Comparison of ENCODE assay signal across 32 cellular contexts in the genomic region with DNA sequence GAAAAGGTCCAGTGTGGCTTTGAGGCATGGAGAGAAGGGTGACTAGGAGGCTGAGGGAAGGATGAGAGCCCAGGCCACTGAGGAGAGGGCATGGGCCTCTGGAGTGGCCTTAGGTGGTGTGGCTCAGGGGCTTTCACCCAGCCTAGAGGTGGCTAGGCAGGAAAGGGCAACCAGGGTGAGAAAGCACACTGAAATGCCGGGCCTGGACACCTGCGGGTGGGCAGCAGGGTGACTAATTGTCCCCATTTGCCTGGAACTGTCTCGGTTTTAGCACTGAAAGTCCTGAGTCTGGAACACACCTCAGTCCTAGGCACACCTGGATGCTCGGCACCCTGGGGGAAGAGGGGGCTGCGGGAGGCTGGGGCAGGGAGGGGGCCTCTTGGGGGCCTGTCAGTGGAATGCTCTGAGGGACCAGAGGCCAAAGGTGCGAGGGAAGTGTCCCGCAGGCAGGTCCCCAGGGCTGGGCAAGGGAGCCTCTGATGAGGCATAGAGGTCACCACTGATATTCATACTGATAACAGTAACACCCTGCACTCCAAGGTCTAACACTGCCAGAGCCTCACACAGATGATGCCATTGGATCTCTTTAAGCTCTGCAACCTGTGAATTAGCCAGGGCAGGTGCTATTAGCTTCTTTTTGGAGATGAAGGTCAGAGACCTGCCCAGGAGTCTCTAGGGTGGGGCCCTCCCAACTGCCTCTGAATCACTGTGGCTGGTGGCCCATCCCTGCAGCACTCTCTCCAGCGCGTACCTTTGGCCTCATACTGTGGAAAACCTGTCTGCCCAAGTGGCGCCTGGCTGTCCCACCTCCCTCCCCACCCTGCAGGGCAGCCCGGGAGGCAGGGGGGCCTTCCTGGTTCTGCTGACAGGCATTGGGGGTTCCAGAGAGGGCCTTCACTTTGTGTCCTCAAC. TPM values are rescaled to one million over a fixed set of nuclear protein-coding genes. Genes with fewer than 3 reads are reported as not detected.
DNase-seq lines count a peak whose midpoint lies in the region; ATAC-seq, FAIRE-seq and TF ChIP-seq lines count a peak whose summit lies in the region.
"Had no signal": no experiment of that assay in that cellular context is flagged by ENCODE, and none has a peak within 500 bp of the region (broad histone marks: within the 10 kb centered on the region; RNA-seq: fewer than 3 reads in every experiment).

No MANE protein-coding gene starts in this region.

- no peaks in the 10 kb centered on the region for H3K9me2 ChIP-seq in Karpas-422 (replicated peaks; ENCODE audit: insufficient read depth, low read length)

- no peak overlapping the region for H3K4me3 Mint-ChIP-seq in activated naive CD8-positive, alpha-beta T cell treated with anti-CD3 and anti-CD28 coated beads, Interleukin-2, amount 50 U/mL, for 24 hours
- H3K4me3 Mint-ChIP-seq: activated CD4-positive, alpha-beta T cell treated with anti-CD3 and anti-CD28 coated beads, Interleukin-2, amount 10 ng/mL, durations not matched to agents 24 days and 14 days; activated naive CD8-positive, alpha-beta T cell treated with anti-CD3 and anti-CD28 coated beads for 36 hours; natural killer cell; WTC11 had no signal

- ATAC-seq in mucosa of descending colon (peak; percentile 62), GM19328 (IDR thresholded peaks at IDR 0.05; ENCODE audit: unreplicated experiment) (no peak)
- ATAC-seq in activated naive CD8-positive, alpha-beta T cell treated with anti-CD3 and anti-CD28 coated beads, Interleukin-2, amount 50 U/mL, for 24 hours = no peak
- ATAC-seq: left lung, natural killer cell, WTC11 had no signal

- H3K18ac ChIP-seq in H1 (ENCODE audit: extremely low read depth, low read length) = no peak overlapping the region

- no peak for TF ChIP-seq RAD21 in H1 (IDR thresholded peaks at IDR 0.05 in 1 of 2, conservative IDR thresholded peaks at IDR 0.05 in 1 of 2; ENCODE audit: low read depth in 2 of 2, low read length in 2 of 2)

- no peak overlapping the region for H4K5ac ChIP-seq in H1 (ENCODE audit: insufficient read length, low read depth, low read length)

- no peaks in the 10 kb centered on the region for H4K20me1 ChIP-seq in H1 (replicated peaks in 1 of 2; ENCODE audit: control insufficient read depth in 1 of 2, insufficient read depth in 2 of 2, low read length in 2 of 2)
- H4K20me1 ChIP-seq in Karpas-422 (ENCODE audit: insufficient read depth, low read depth, low read length) = no peaks in the 10 kb centered on the region

- no peak overlapping the region for H2BK5ac ChIP-seq in H1 (ENCODE audit: low read depth, low read length)

- no peaks in the 10 kb centered on the region for H3K36me3 Mint-ChIP-seq in activated naive CD8-positive, alpha-beta T cell treated with anti-CD3 and anti-CD28 coated beads, Interleukin-2, amount 50 U/mL, for 24 hours (ENCODE audit: low read depth)
- H3K36me3 Mint-ChIP-seq: activated naive CD8-positive, alpha-beta T cell treated with anti-CD3 and anti-CD28 coated beads for 36 hours; natural killer cell; WTC11 had no signal

- H3K4ac ChIP-seq in H1 (replicated peaks; ENCODE audit: insufficient read length, low read depth, low read length) = no peak overlapping the region

- no peak overlapping the region for H2BK20ac ChIP-seq in H1 (ENCODE audit: low read length)

- TF ChIP-seq POLR2A in H1 (IDR thresholded peaks at IDR 0.05; ENCODE audit: control extremely low read depth in 1 of 2, low read depth in 2 of 2, low read length in 2 of 2) = no peak
- peak; percentile 61 for TF ChIP-seq POLR2A in transverse colon (IDR thresholded peaks at IDR 0.05)

- H3K27ac Mint-ChIP-seq in activated naive CD8-positive, alpha-beta T cell treated with anti-CD3 and anti-CD28 coated beads, Interleukin-2, amount 50 U/mL, for 24 hours = no peak overlapping the region
- H3K27ac Mint-ChIP-seq: activated CD4-positive, alpha-beta T cell treated with anti-CD3 and anti-CD28 coated beads, Interleukin-2, amount 10 ng/mL, durations not matched to agents 24 days and 14 days; activated naive CD8-positive, alpha-beta T cell treated with anti-CD3 and anti-CD28 coated beads for 36 hours; natural killer cell; WTC11 had no signal

- H3K27me3 ChIP-seq in H1 (replicated peaks in 1 of 4; ENCODE audit: control insufficient read depth in 3 of 4, extremely low read depth in 1 of 4, insufficient read depth in 3 of 4, low read length in 3 of 4) = no peaks in the 10 kb centered on the region
- H3K27me3 ChIP-seq in transverse colon = no peaks in the 10 kb centered on the region
- no peaks in the 10 kb centered on the region for H3K27me3 ChIP-seq in Karpas-422 (ENCODE audit: low read length)
- H3K27me3 ChIP-seq: BE2C, left lung, SJSA1 had no signal

- no peak overlapping the region for H4K91ac ChIP-seq in H1 (replicated peaks; ENCODE audit: insufficient read length, low read length)

- intact Hi-C loops in mucosa of descending colon (cut with DNase I, micrococcal nuclease) (no loop called here), transverse colon (cut with DNase I; ENCODE audit: low total_unique reads) (no loop called here)

- H3K36me3 ChIP-seq in H1 (ENCODE audit: control insufficient read depth in 2 of 4, insufficient read depth in 4 of 4, low read length in 3 of 4) (no peaks in the 10 kb centered on the region), mucosa of descending colon (ENCODE audit: low read depth) (no peaks in the 10 kb centered on the region), transverse colon (no peaks in the 10 kb centered on the region), Karpas-422 (ENCODE audit: insufficient read depth, low read length) (no peaks in the 10 kb centered on the region)
- H3K36me3 ChIP-seq: BE2C, left lung, SJSA1 had no signal

- no peaks in the 10 kb centered on the region for H3K27me3 Mint-ChIP-seq in activated naive CD8-positive, alpha-beta T cell treated with anti-CD3 and anti-CD28 coated beads, Interleukin-2, amount 50 U/mL, for 24 hours
- H3K27me3 Mint-ChIP-seq: activated CD4-positive, alpha-beta T cell treated with anti-CD3 and anti-CD28 coated beads, Interleukin-2, amount 10 ng/mL, durations not matched to agents 24 days and 14 days; activated naive CD8-positive, alpha-beta T cell treated with anti-CD3 and anti-CD28 coated beads for 36 hours had no signal

- no peak overlapping the region for H2BK120ac ChIP-seq in H1 (replicated peaks; ENCODE audit: low read depth, low read length)

- H3K23ac ChIP-seq in H1 (ENCODE audit: insufficient read length) = no peak overlapping the region

- no peak overlapping the region for H2BK12ac ChIP-seq in H1 (ENCODE audit: low read depth, low read length)

- 92% methylated on average over 7 of the region's 11 CpGs; no CpG with 5 or more reads in 1 of the 2 experiments for WGBS in H1 (ENCODE audit: extremely low coverage in 1 of 2, insufficient coverage in 1 of 2, insufficient read length in 1 of 2, insufficient replicate concordance in 2 of 2, low coverage in 1 of 2, low lambda C conversion rate in 2 of 2, missing lambda C conversion rate in 1 of 2), 2 experiments
- 46% methylated on average over 10 of the region's 11 CpGs; no CpG with 5 or more reads in 1 of the 2 donors for WGBS in transverse colon (ENCODE audit: low coverage in 1 of 2), 2 donors

- H3K27ac ChIP-seq in H1 (ENCODE audit: low read depth, low read length) = no peak overlapping the region
- H3K27ac ChIP-seq in transverse colon = peak overlapping the region; percentile 95 to 98 (median 96)
- no peak overlapping the region for H3K27ac ChIP-seq in Karpas-422 (ENCODE audit: low read length)
- H3K27ac ChIP-seq: epithelial cell of prostate, left lung, SJSA1 had no signal

- no peak for FAIRE-seq in H1 (lab: Jason Lieb, UNC)
- FAIRE-seq: bronchial epithelial cell, GM12892, RCC 7860 had no signal

- no peaks in the 10 kb centered on the region for H3K9me3 ChIP-seq in H1 (ENCODE audit: insufficient read depth in 2 of 2, low read depth in 1 of 2, low read length in 1 of 2)
- no peaks in the 10 kb centered on the region for H3K9me3 ChIP-seq in mucosa of descending colon
- no peaks in the 10 kb centered on the region for H3K9me3 ChIP-seq in transverse colon
- no peaks in the 10 kb centered on the region for H3K9me3 ChIP-seq in Karpas-422 (ENCODE audit: low read length)
- H3K9me3 ChIP-seq: BE2C, left lung, SJSA1 had no signal

- H3K9me3 Mint-ChIP-seq in activated naive CD8-positive, alpha-beta T cell treated with anti-CD3 and anti-CD28 coated beads, Interleukin-2, amount 50 U/mL, for 24 hours = no peaks in the 10 kb centered on the region
- H3K9me3 Mint-ChIP-seq: activated CD4-positive, alpha-beta T cell treated with anti-CD3 and anti-CD28 coated beads, Interleukin-2, amount 10 ng/mL, durations not matched to agents 24 days and 14 days; activated naive CD8-positive, alpha-beta T cell treated with anti-CD3 and anti-CD28 coated beads for 36 hours; natural killer cell; WTC11 had no signal

- CTCF ChIA-PET in H1 (lab: Charles Lee; ENCODE audit: partially characterized antibody) = interaction anchor here (0.8 to 27.4 kb wide), 5 partner anchors 8 to 77 kb away, joined by 3 to 452 read pairs (median 3); a partner anchor contains a TSS

- H4K8ac ChIP-seq in H1 (ENCODE audit: extremely low read depth, insufficient read depth, low read length) = peak overlapping the region; percentile 3; the same call in 1 of the 2 replicates

- no peaks in the 10 kb centered on the region for H3K79me1 ChIP-seq in H1 (ENCODE audit: low read depth, low read length)

- TF ChIP-seq EP300 in H1 (IDR thresholded peaks at IDR 0.05; ENCODE audit: borderline replicate concordance in 1 of 2, low read depth in 2 of 2, low read length in 2 of 2) = no peak
- peak; percentile 82 for TF ChIP-seq EP300 in transverse colon (IDR thresholded peaks at IDR 0.05; ENCODE audit: low read depth)

- DNase-seq in LoVo (ENCODE audit: low spot score) (peak; percentile 82), H1 (ENCODE audit: low read depth in 1 of 2, low spot score in 2 of 2) (no peak), mucosa of descending colon (peak; percentile 88 to 90 (median 88)), transverse colon (peak; percentile 89), Karpas-422 (no peak)
- DNase-seq in activated naive CD8-positive, alpha-beta T cell treated with anti-CD3 and anti-CD28 coated beads, Interleukin-2, amount 50 U/mL, for 24 hours = no peak
- DNase-seq: activated CD4-positive, alpha-beta T cell treated with anti-CD3 and anti-CD28 coated beads, Interleukin-2, amount 10 ng/mL, durations not matched to agents 24 days and 14 days; activated gamma-delta T cell; activated naive CD8-positive, alpha-beta T cell treated with anti-CD3 and anti-CD28 coated beads for 36 hours; aorta; BE2C; DMS53; effector CD8-positive, alpha-beta T cell; HCEC 1CT; left lung; natural killer cell; NCI-H1436; NCI-H2107; NCI-H748 treated with DMSO at 0.1 percent for 48 hours; stimulated activated naive CD4-positive, alpha-beta T cell; T-helper 1 cell had no signal

- POLR2A ChIA-PET in H1 (lab: Charles Lee; ENCODE audit: partially characterized antibody) = no interaction called here

- H3K79me2 ChIP-seq in H1 (ENCODE audit: control insufficient read depth in 1 of 2, insufficient read depth in 2 of 2, low read length in 2 of 2) = no peaks in the 10 kb centered on the region
- no peaks in the 10 kb centered on the region for H3K79me2 ChIP-seq in Karpas-422 (ENCODE audit: low read length)

- no peak overlapping the region for H2BK15ac ChIP-seq in H1 (ENCODE audit: low read length)

- TF ChIP-seq CTCF in H1 (IDR thresholded peaks at IDR 0.05; ENCODE audit: control extremely low read depth in 1 of 3, insufficient read depth in 1 of 3, low read depth in 1 of 3, low read length in 3 of 3) (no peak), mucosa of descending colon (IDR thresholded peaks at IDR 0.05) (no peak), transverse colon (IDR thresholded peaks at IDR 0.05) (no peak)

- H3K4me1 Mint-ChIP-seq in activated naive CD8-positive, alpha-beta T cell treated with anti-CD3 and anti-CD28 coated beads, Interleukin-2, amount 50 U/mL, for 24 hours = no peaks in the 10 kb centered on the region
- H3K4me1 Mint-ChIP-seq: activated naive CD8-positive, alpha-beta T cell treated with anti-CD3 and anti-CD28 coated beads for 36 hours had no signal

- in situ Hi-C loops in transverse colon (cut with MboI; ENCODE audit: low pct_ligation_motif_present in 1 of 4, low pct_unique_long_range_greater_than_20kb in 1 of 4, low sequenced_read_pairs in 3 of 4) = no loop called here

- H2AFZ ChIP-seq in H1 (ENCODE audit: low read length) (no peak overlapping the region), Karpas-422 (ENCODE audit: low read length) (no peak overlapping the region)

- no peak overlapping the region for H3K14ac ChIP-seq in H1 (ENCODE audit: insufficient read length)

- H3K23me2 ChIP-seq in H1 (ENCODE audit: low read depth, low read length) = peaks cover 2% of the 10 kb centered on the region; the same call in 1 of the 2 replicates

- no peak overlapping the region for H3K56ac ChIP-seq in H1 (replicated peaks; ENCODE audit: insufficient read length, low read depth, low read length)

- H3K4me1 ChIP-seq in H1 (replicated peaks in 1 of 4; ENCODE audit: control insufficient read depth in 3 of 4, insufficient read depth in 4 of 4, low read length in 3 of 4) (peaks cover 0 to 10% (median 2%) of the 10 kb centered on the region in 4 experiments; a peak in 4 of 7 replicates), mucosa of descending colon (ENCODE audit: low read depth) (peaks cover 51% of the 10 kb centered on the region), transverse colon (peaks cover 36 to 70% (median 66%) of the 10 kb centered on the region in 4 donors), Karpas-422 (ENCODE audit: low read length) (0 out of 2 replicates have a peak, but pooled peaks cover 2% of the 10 kb centered on the region)

- H3K9ac ChIP-seq in H1 (replicated peaks in 1 of 4; ENCODE audit: extremely low read depth in 1 of 4, low read depth in 3 of 4, low read length in 3 of 4) (no peak overlapping the region), Karpas-422 (ENCODE audit: low read length) (no peak overlapping the region)

- no peak overlapping the region for H2AK5ac ChIP-seq in H1 (ENCODE audit: low read depth, low read length)

- H3K4me2 ChIP-seq in H1 (ENCODE audit: insufficient read depth in 1 of 2, low read depth in 2 of 2, low read length in 2 of 2) = no peak overlapping the region
- no peak overlapping the region for H3K4me2 ChIP-seq in Karpas-422 (ENCODE audit: low read depth, low read length, poor library complexity, severe bottlenecking)

- H3K4me3 ChIP-seq in H1 (ENCODE audit: extremely low read depth in 1 of 4, insufficient read depth in 2 of 4, low read depth in 3 of 4, low read length in 4 of 4) (no peak overlapping the region), mucosa of descending colon (no peak overlapping the region), transverse colon (no peak overlapping the region), Karpas-422 (ENCODE audit: low read length) (no peak overlapping the region)
- H3K4me3 ChIP-seq: left lung, SJSA1 had no signal

RNA-seq across cellular contexts. Expression of a gene that starts 3.0 kb away (rescaled TPM):
- total RNA-seq in H1 (2021; fragmentation: NEBNext Ultra II Directional; extraction: Animal tissue kit (Norgen Biotek cat#: 25700)) = not detected in 2 replicates
- not detected in 2 replicates for polyA plus RNA-seq in H1 (2011; rRNA removed)
- polyA plus RNA-seq in H1 (2011; cell fraction: cytosol; rRNA removed) = not detected
- not detected for polyA plus RNA-seq in H1 (2011; cell fraction: nucleus; rRNA removed)
- not detected in 4 replicates for polyA plus RNA-seq in H1 (2012, experiment 1 of 2)
- not detected for polyA plus RNA-seq in H1 (2012, experiment 2 of 2)
- polyA plus RNA-seq in H1 (2013, experiment 1 of 2) = not detected
- not detected for polyA plus RNA-seq in H1 (2013, experiment 2 of 2)
- polyA minus RNA-seq in H1 (2011; rRNA and poly(A)+ RNA removed) = not detected in 2 replicates
- polyA minus RNA-seq in H1 (2011; cell fraction: cytosol; rRNA and poly(A)+ RNA removed) = not detected
- polyA minus RNA-seq in H1 (2011; cell fraction: nucleus; rRNA and poly(A)+ RNA removed) = not detected
- total RNA-seq in mucosa of descending colon (1,000 to 10,000 TPM in 2 of 3 donors, 100 to 1,000 TPM in 1; 932 to 1,439 (median 1,228) TPM), transverse colon (1,000 to 10,000 TPM; 2,387 to 4,992 (median 3,189) TPM)
- total RNA-seq in Karpas-422 (2014; rRNA removed; shearing (Covaris generic); ENCODE audit: low replicate concordance) = not detected in 2 replicates
- total RNA-seq: activated CD4-positive, alpha-beta T cell treated with anti-CD3 and anti-CD28 coated beads, Interleukin-2, amount 10 ng/mL, durations not matched to agents 24 days and 14 days; activated CD8-positive, alpha-beta memory T cell treated with anti-CD3 and anti-CD28 coated beads for 36 hours; activated naive CD8-positive, alpha-beta T cell treated with anti-CD3 and anti-CD28 coated beads for 36 hours; aorta; bronchial epithelial cell; left lung; natural killer cell; omental fat pad; renal cortical epithelial cell; SJSA1; skeletal muscle tissue; WTC11 had no signal

RNA-seq across cellular contexts. Expression of a gene that starts 7.1 kb away (rescaled TPM):
- 0.33 and 0.78 TPM in 2 replicates for total RNA-seq in H1 (2021; fragmentation: NEBNext Ultra II Directional; extraction: Animal tissue kit (Norgen Biotek cat#: 25700))
- 0.45 and 0.63 TPM in 2 replicates for polyA plus RNA-seq in H1 (2011; rRNA removed)
- polyA plus RNA-seq in H1 (2011; cell fraction: cytosol; rRNA removed) = 0.10 TPM
- polyA plus RNA-seq in H1 (2011; cell fraction: nucleus; rRNA removed) = 0.73 TPM
- polyA plus RNA-seq in H1 (2012, experiment 1 of 2) = 0.62 to 1.1 TPM (median 0.85 TPM) in 4 replicates
- polyA plus RNA-seq in H1 (2012, experiment 2 of 2) = 0.25 TPM
- 0.71 TPM for polyA plus RNA-seq in H1 (2013, experiment 1 of 2)
- polyA plus RNA-seq in H1 (2013, experiment 2 of 2) = 0.50 TPM
- 0.22 and 0.50 TPM in 2 replicates for polyA minus RNA-seq in H1 (2011; rRNA and poly(A)+ RNA removed)
- 0.66 TPM for polyA minus RNA-seq in H1 (2011; cell fraction: cytosol; rRNA and poly(A)+ RNA removed)
- polyA minus RNA-seq in H1 (2011; cell fraction: nucleus; rRNA and poly(A)+ RNA removed) = 1.8 TPM
- total RNA-seq in mucosa of descending colon (100 to 1,000 TPM in 1 of 3 donors, 10 to 100 TPM in 2; 34.9 to 204 (median 37.2) TPM), transverse colon (10 to 100 TPM; 22.0 to 49.4 (median 36.9) TPM)
- total RNA-seq in Karpas-422 (2014; rRNA removed; shearing (Covaris generic); ENCODE audit: low replicate concordance) = 1.2 and 3.1 TPM in 2 replicates

RNA-seq across cellular contexts. Expression of a gene that starts 10.2 kb away (rescaled TPM):
- total RNA-seq in H1 (2021; fragmentation: NEBNext Ultra II Directional; extraction: Animal tissue kit (Norgen Biotek cat#: 25700)) = 1.2 and 3.4 TPM in 2 replicates
- 0.45 and 0.72 TPM in 2 replicates for polyA plus RNA-seq in H1 (2011; rRNA removed)
- polyA plus RNA-seq in H1 (2011; cell fraction: cytosol; rRNA removed) = 0.36 TPM
- polyA plus RNA-seq in H1 (2011; cell fraction: nucleus; rRNA removed) = 1.1 TPM
- polyA plus RNA-seq in H1 (2012, experiment 1 of 2) = 1.3 to 2.7 TPM (median 2.0 TPM) in 4 replicates
- 1.4 TPM for polyA plus RNA-seq in H1 (2012, experiment 2 of 2)
- polyA plus RNA-seq in H1 (2013, experiment 1 of 2) = 4.3 TPM
- polyA plus RNA-seq in H1 (2013, experiment 2 of 2) = 4.1 TPM
- 0.56 and 1.6 TPM in 2 replicates for polyA minus RNA-seq in H1 (2011; rRNA and poly(A)+ RNA removed)
- 0.73 TPM for polyA minus RNA-seq in H1 (2011; cell fraction: cytosol; rRNA and poly(A)+ RNA removed)
- 2.2 TPM for polyA minus RNA-seq in H1 (2011; cell fraction: nucleus; rRNA and poly(A)+ RNA removed)
- total RNA-seq in mucosa of descending colon (10 to 100 TPM in 2 of 3 donors, 1 to 10 TPM in 1; 5.1 to 23.4 (median 16.1) TPM), transverse colon (10 to 100 TPM in 2 of 4 donors, 1 to 10 TPM in 2; 8.6 to 12.9 (median 10.9) TPM)
- total RNA-seq in Karpas-422 (2014; rRNA removed; shearing (Covaris generic); ENCODE audit: low replicate concordance) = 0.07 and 2.6 TPM in 2 replicates

RNA-seq across cellular contexts. Expression of a gene that starts 24.3 kb away (rescaled TPM):
- total RNA-seq in H1 (2021; fragmentation: NEBNext Ultra II Directional; extraction: Animal tissue kit (Norgen Biotek cat#: 25700)) = 35.1 and 38.2 TPM in 2 replicates
- 9.6 and 15.3 TPM in 2 replicates for polyA plus RNA-seq in H1 (2011; rRNA removed)
- 11.9 TPM for polyA plus RNA-seq in H1 (2011; cell fraction: cytosol; rRNA removed)
- 9.2 TPM for polyA plus RNA-seq in H1 (2011; cell fraction: nucleus; rRNA removed)
- 16.0 to 31.4 TPM (median 18.6 TPM) in 4 replicates for polyA plus RNA-seq in H1 (2012, experiment 1 of 2)
- polyA plus RNA-seq in H1 (2012, experiment 2 of 2) = 19.4 TPM
- 39.7 TPM for polyA plus RNA-seq in H1 (2013, experiment 1 of 2)
- 42.5 TPM for polyA plus RNA-seq in H1 (2013, experiment 2 of 2)
- polyA minus RNA-seq in H1 (2011; rRNA and poly(A)+ RNA removed) = 8.6 and 10.5 TPM in 2 replicates
- 10.1 TPM for polyA minus RNA-seq in H1 (2011; cell fraction: cytosol; rRNA and poly(A)+ RNA removed)
- polyA minus RNA-seq in H1 (2011; cell fraction: nucleus; rRNA and poly(A)+ RNA removed) = 14.0 TPM
- total RNA-seq in mucosa of descending colon (100 to 1,000 TPM in 1 of 3 donors, 10 to 100 TPM in 2; 15.6 to 120 (median 21.1) TPM), transverse colon (10 to 100 TPM; 14.5 to 62.1 (median 19.4) TPM)
- total RNA-seq in Karpas-422 (2014; rRNA removed; shearing (Covaris generic); ENCODE audit: low replicate concordance) = 5.8 and 9.2 TPM in 2 replicates

RNA-seq across cellular contexts. Expression of a gene that starts 34.7 kb away (rescaled TPM):
- 67.4 and 79.4 TPM in 2 replicates for total RNA-seq in H1 (2021; fragmentation: NEBNext Ultra II Directional; extraction: Animal tissue kit (Norgen Biotek cat#: 25700))
- polyA plus RNA-seq in H1 (2011; rRNA removed) = 18.6 and 25.1 TPM in 2 replicates
- polyA plus RNA-seq in H1 (2011; cell fraction: cytosol; rRNA removed) = 37.1 TPM
- polyA plus RNA-seq in H1 (2011; cell fraction: nucleus; rRNA removed) = 14.9 TPM
- 46.3 to 58.7 TPM (median 54.4 TPM) in 4 replicates for polyA plus RNA-seq in H1 (2012, experiment 1 of 2)
- polyA plus RNA-seq in H1 (2012, experiment 2 of 2) = 13.2 TPM
- 44.8 TPM for polyA plus RNA-seq in H1 (2013, experiment 1 of 2)
- polyA plus RNA-seq in H1 (2013, experiment 2 of 2) = 47.3 TPM
- 56.8 and 70.3 TPM in 2 replicates for polyA minus RNA-seq in H1 (2011; rRNA and poly(A)+ RNA removed)
- 26.3 TPM for polyA minus RNA-seq in H1 (2011; cell fraction: cytosol; rRNA and poly(A)+ RNA removed)
- polyA minus RNA-seq in H1 (2011; cell fraction: nucleus; rRNA and poly(A)+ RNA removed) = 27.9 TPM
- total RNA-seq in mucosa of descending colon (10 to 100 TPM in 2 of 3 donors, 1 to 10 TPM in 1; 9.4 to 16.4 (median 10.5) TPM), transverse colon (10 to 100 TPM in 1 of 4 donors, 1 to 10 TPM in 3; 7.5 to 80.4 (median 8.3) TPM)
- 34.5 and 43.1 TPM in 2 replicates for total RNA-seq in Karpas-422 (2014; rRNA removed; shearing (Covaris generic); ENCODE audit: low replicate concordance)

Comparison
In these comparisons a context has a peak if more than half of its experiments do, and no peak if none do; other contexts are left out.
1. DNase-seq: peak in LoVo (single experiment), mucosa of descending colon (3 of 3) and transverse colon (single experiment); none in H1 (0 of 2), Karpas-422 (single experiment) and activated naive CD8-positive, alpha-beta T cell treated with anti-CD3 and anti-CD28 coated beads, Interleukin-2, amount 50 U/mL, for 24 hours (single experiment).
2. H3K27ac ChIP-seq: peak in transverse colon (4 of 4); none in H1 (single experiment) and Karpas-422 (single experiment).
3. RNA of a gene that starts 3.0 kb away (total RNA-seq): 2,387 to 4,992 TPM in transverse colon and 932 to 1,439 TPM in mucosa of descending colon; not detected in H1 and not detected in Karpas-422; every median in the first group is over 100 times any median in the second.